17 cellular contexts compared by ENCODE assay signal in the genomic region with DNA sequence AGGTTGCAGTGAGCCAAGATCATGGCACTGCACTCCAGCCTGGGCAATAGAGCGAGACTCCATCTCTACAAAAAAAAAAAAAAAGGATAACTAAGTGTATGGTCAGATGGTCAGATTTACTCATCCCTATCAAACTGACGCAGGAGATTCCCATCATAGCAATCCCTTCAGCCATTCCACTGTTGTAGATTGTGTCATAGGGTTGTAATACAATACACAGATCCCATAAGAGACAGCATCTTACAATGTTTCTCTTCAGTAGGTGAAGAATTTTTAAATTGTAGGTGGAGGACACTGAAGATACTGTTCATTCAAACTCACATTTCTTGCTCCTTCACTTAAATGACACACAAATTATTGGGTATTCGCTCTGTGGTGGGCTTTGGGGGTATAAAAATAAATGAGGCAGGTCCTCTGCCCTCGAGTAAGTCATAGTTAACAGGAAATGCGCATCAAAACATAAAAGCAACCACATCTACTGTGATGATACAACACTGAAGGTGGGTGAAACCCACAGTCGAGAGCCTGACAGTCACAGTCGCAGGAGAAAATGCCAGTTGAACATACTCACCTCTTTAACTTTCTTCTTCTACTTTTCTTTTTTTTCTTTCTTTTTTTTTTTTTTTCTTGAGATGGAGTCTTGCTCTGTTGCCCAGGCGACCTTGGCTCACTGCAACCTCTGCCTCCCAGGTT.
A peak's percentile ranks its signal among the peaks of the same experiment; 100 is the strongest.
DNase-seq lines count a peak whose midpoint lies in the region; ATAC-seq and TF ChIP-seq lines count a peak whose summit lies in the region.
"Had no signal": no experiment of that assay in that cellular context is flagged by ENCODE, and none has a peak within 500 bp of the region (broad histone marks: within the 10 kb centered on the region; RNA-seq: fewer than 3 reads in every experiment).

No MANE protein-coding gene starts in this region.

- H3K36me3 ChIP-seq in CD8-positive, alpha-beta T cell (ENCODE audit: insufficient read depth, low read length), result no peaks in the 10 kb centered on the region

- no peaks in the 10 kb centered on the region for H3K27me3 ChIP-seq in CD8-positive, alpha-beta T cell (ENCODE audit: insufficient read depth, low read length)

- CTCF ChIA-PET in CD8-positive, alpha-beta T cell (lab: Charles Lee), result no interaction called here

- peaks cover 42% of the 10 kb centered on the region for H3K4me1 Mint-ChIP-seq in CD8-positive, alpha-beta T cell (ENCODE audit: low read depth)
- H3K4me1 Mint-ChIP-seq in activated CD4-positive, alpha-beta T cell treated with anti-CD3 and anti-CD28 coated beads, Interleukin-2, amount 10 ng/mL, durations not matched to agents 24 days and 14 days, result peaks cover 18% of the 10 kb centered on the region
- H3K4me1 Mint-ChIP-seq: natural killer cell had no signal

- H3K4me3 Mint-ChIP-seq in CD8-positive, alpha-beta T cell, result peak overlapping the region; percentile 20
- peak overlapping the region; percentile 51 for H3K4me3 Mint-ChIP-seq in activated CD4-positive, alpha-beta T cell treated with anti-CD3 and anti-CD28 coated beads, Interleukin-2, amount 10 ng/mL, durations not matched to agents 24 days and 14 days
- H3K4me3 Mint-ChIP-seq: CD4-positive, CD25-positive, alpha-beta regulatory T cell; natural killer cell had no signal

- no peak overlapping the region for H3K27ac ChIP-seq in CD8-positive, alpha-beta T cell (ENCODE audit: low read depth, low read length)

- ATAC-seq in CD8-positive, alpha-beta T cell, result peak; percentile 94
- ATAC-seq in HG03025 (IDR thresholded peaks at IDR 0.05; ENCODE audit: low FRiP score, unreplicated experiment) (no peak), HG03469 (IDR thresholded peaks at IDR 0.05; ENCODE audit: unreplicated experiment) (no peak)

- H3K27ac Mint-ChIP-seq in CD8-positive, alpha-beta T cell, result peak overlapping the region; percentile 58
- H3K27ac Mint-ChIP-seq in activated CD4-positive, alpha-beta T cell treated with anti-CD3 and anti-CD28 coated beads, Interleukin-2, amount 10 ng/mL, durations not matched to agents 24 days and 14 days, result peak overlapping the region; percentile 73
- H3K27ac Mint-ChIP-seq: natural killer cell had no signal

- DNase-seq in CD8-positive, alpha-beta T cell, result peak in 4 of 7 experiments; percentile 16 to 79 (median 40)
- DNase-seq in activated CD4-positive, alpha-beta T cell treated with anti-CD3 and anti-CD28 coated beads, Interleukin-2, amount 10 ng/mL, durations not matched to agents 24 days and 14 days, result peak; percentile 76
- peak; percentile 9 for DNase-seq in activated naive CD4-positive, alpha-beta T cell treated with Interleukin-2 at 50 U/mL for 16 hours
- peak in 2 of 3 donors; percentile 5 to 8 for DNase-seq in stimulated activated CD4-positive, alpha-beta T cell treated with anti-CD3 and anti-CD28 coated beads, Interleukin-12 subunit alpha, Interleukin-12 subunit beta, amount 100 ng/mL, for 48 hours (ENCODE audit: low read depth in 2 of 3, low spot score in 1 of 3)
- DNase-seq in LoVo (ENCODE audit: low spot score) (no peak), DMS 273 (lab: John Stamatoyannopoulos, UW; ENCODE audit: unreplicated experiment) (no peak)
- DNase-seq: EL; hypothalamus; IMR-90; natural killer cell; NCI-H187; NK-92 treated with Interleukin-12 subunit alpha and Interleukin-12 subunit beta, amount 100 ng/mL, for 24 hours; RPMI8226; SW 1271 had no signal

- H3K27me3 Mint-ChIP-seq in CD8-positive, alpha-beta T cell (ENCODE audit: low read depth), result no peaks in the 10 kb centered on the region
- no peaks in the 10 kb centered on the region for H3K27me3 Mint-ChIP-seq in activated CD4-positive, alpha-beta T cell treated with anti-CD3 and anti-CD28 coated beads, Interleukin-2, amount 10 ng/mL, durations not matched to agents 24 days and 14 days
- H3K27me3 Mint-ChIP-seq: CD4-positive, CD25-positive, alpha-beta regulatory T cell had no signal

- no peaks in the 10 kb centered on the region for H3K36me3 Mint-ChIP-seq in CD8-positive, alpha-beta T cell
- H3K36me3 Mint-ChIP-seq in activated CD4-positive, alpha-beta T cell treated with anti-CD3 and anti-CD28 coated beads, Interleukin-2, amount 10 ng/mL, durations not matched to agents 24 days and 14 days (ENCODE audit: low read depth), result peaks cover 7% of the 10 kb centered on the region
- H3K36me3 Mint-ChIP-seq: CD4-positive, CD25-positive, alpha-beta regulatory T cell; natural killer cell had no signal

- no peaks in the 10 kb centered on the region for H3K9me3 Mint-ChIP-seq in CD8-positive, alpha-beta T cell
- no peaks in the 10 kb centered on the region for H3K9me3 Mint-ChIP-seq in activated CD4-positive, alpha-beta T cell treated with anti-CD3 and anti-CD28 coated beads, Interleukin-2, amount 10 ng/mL, durations not matched to agents 24 days and 14 days
- H3K9me3 Mint-ChIP-seq: CD4-positive, CD25-positive, alpha-beta regulatory T cell; natural killer cell had no signal

- no peak for TF ChIP-seq CTCF in CD8-positive, alpha-beta T cell (IDR thresholded peaks at IDR 0.05)

- H3K4me3 ChIP-seq in CD8-positive, alpha-beta T cell (ENCODE audit: low read depth, low read length), result no peak overlapping the region

- no peaks in the 10 kb centered on the region for H3K9me3 ChIP-seq in CD8-positive, alpha-beta T cell (ENCODE audit: low read length)

- intact Hi-C loops in CD8-positive, alpha-beta T cell (cut with DNase I, micrococcal nuclease), result loop anchor here (1.0 to 10.0 kb wide), 3 partner anchors 14 to 567 kb away; no protein-coding TSS in a partner anchor
- intact Hi-C loops in activated CD4-positive, alpha-beta T cell treated with anti-CD3 and anti-CD28 coated beads, Interleukin-2, amount 10 ng/mL, durations not matched to agents 24 days and 14 days (cut with micrococcal nuclease), result no loop called here

- peaks cover 27% of the 10 kb centered on the region for H3K4me1 ChIP-seq in CD8-positive, alpha-beta T cell (ENCODE audit: insufficient read depth, low read length)

- POLR2A ChIA-PET in CD8-positive, alpha-beta T cell (lab: Charles Lee), result no interaction called here

Comparison
In these comparisons a context has a peak if more than half of its experiments do, and no peak if none do; other contexts are left out.
1. DNase-seq: peak in CD8-positive, alpha-beta T cell (4 of 7), activated CD4-positive, alpha-beta T cell treated with anti-CD3 and anti-CD28 coated beads, Interleukin-2, amount 10 ng/mL, durations not matched to agents 24 days and 14 days (single experiment), activated naive CD4-positive, alpha-beta T cell treated with Interleukin-2 at 50 U/mL for 16 hours (single experiment) and stimulated activated CD4-positive, alpha-beta T cell treated with anti-CD3 and anti-CD28 coated beads, Interleukin-12 subunit alpha, Interleukin-12 subunit beta, amount 100 ng/mL, for 48 hours (2 of 3); none in LoVo (single experiment) and DMS 273 (single experiment).